In the genomic region with DNA sequence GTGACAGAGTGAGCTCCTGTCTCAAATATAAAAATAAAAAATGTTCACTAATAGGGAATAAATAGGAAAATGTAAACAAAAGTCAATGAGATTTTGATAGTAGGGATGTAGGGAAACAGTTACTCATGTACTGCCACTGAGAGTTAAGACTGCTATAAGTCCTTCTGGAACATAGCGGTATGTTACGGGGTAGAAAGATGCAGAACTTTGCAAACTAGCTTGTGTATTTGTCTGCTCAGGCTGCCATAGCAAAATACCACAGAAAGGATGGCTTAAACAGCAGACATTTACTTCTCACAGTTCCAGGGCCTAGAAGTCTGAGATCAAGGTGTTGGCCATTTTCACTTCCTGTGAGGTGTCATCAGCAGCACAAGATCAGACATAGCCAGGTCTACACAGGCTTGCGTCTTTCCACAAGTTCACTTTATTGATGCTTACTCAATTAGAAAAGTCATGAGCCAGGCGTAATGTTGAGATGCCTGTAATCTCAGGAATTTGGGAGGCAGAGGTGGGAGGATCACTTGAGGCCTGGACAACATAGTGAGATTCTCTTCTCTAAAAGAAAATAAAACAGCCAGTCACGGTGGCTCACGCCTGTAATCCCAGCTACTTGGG, we compare ENCODE assay signal across 19 cellular contexts. TPM values are rescaled to one million over a fixed set of nuclear protein-coding genes. Genes with fewer than 3 reads are reported as not detected.
A peak's percentile ranks its signal among the peaks of the same experiment; 100 is the strongest.
DNase-seq lines count a peak whose midpoint lies in the region; ATAC-seq, FAIRE-seq and TF ChIP-seq lines count a peak whose summit lies in the region.
"Had no signal": no experiment of that assay in that cellular context is flagged by ENCODE, and none has a peak within 500 bp of the region (broad histone marks: within the 10 kb centered on the region; RNA-seq: fewer than 3 reads in every experiment).

No MANE protein-coding gene starts in this region.

- no peak for TF ChIP-seq CTCF in RWPE1 (conservative IDR thresholded peaks at IDR 0.05; ENCODE audit: low read depth)
- no peak for TF ChIP-seq CTCF in bronchial epithelial cell (IDR thresholded peaks at IDR 0.05; ENCODE audit: insufficient read depth, low read length, severe bottlenecking)

- peak overlapping the region; percentile 54 for H3K27ac Mint-ChIP-seq in activated T-cell treated with anti-CD3 and anti-CD28 coated beads, Interleukin-2, amount 50 U/mL, for 72 hours
- H3K27ac Mint-ChIP-seq: CD4-positive, alpha-beta memory T cell had no signal

- peak in 1 of 2 donors; percentile 39 for ATAC-seq in activated T-cell treated with anti-CD3 and anti-CD28 coated beads, Interleukin-2, amount 50 U/mL, for 72 hours (replicated peaks in 1 of 2)
- ATAC-seq in HG02884 (IDR thresholded peaks at IDR 0.05; ENCODE audit: unreplicated experiment) (no peak), HG03457 (IDR thresholded peaks at IDR 0.05; ENCODE audit: unreplicated experiment) (no peak)

- FAIRE-seq in bronchial epithelial cell (lab: Jason Lieb, UNC) (no peak), urothelium cell line (lab: Jason Lieb, UNC) (peak; percentile 42)
- FAIRE-seq: H1 had no signal

- CTCF ChIA-PET in RWPE1 (lab: Yijun Ruan, JAX): no interaction called here

- no peaks in the 10 kb centered on the region for H3K27me3 ChIP-seq in bronchial epithelial cell (ENCODE audit: control insufficient read depth, insufficient read depth, low read length)
- H3K27me3 ChIP-seq: BLaER1 had no signal

- H3K9me3 Mint-ChIP-seq in activated T-cell treated with anti-CD3 and anti-CD28 coated beads, Interleukin-2, amount 50 U/mL, for 72 hours: no peaks in the 10 kb centered on the region
- H3K9me3 Mint-ChIP-seq: CD4-positive, alpha-beta memory T cell had no signal

- H3K4me3 ChIP-seq in bronchial epithelial cell (ENCODE audit: low read depth, low read length): no peak overlapping the region
- H3K4me3 ChIP-seq: BLaER1 had no signal

- DNase-seq in activated T-cell treated with anti-CD3 and anti-CD28 coated beads, Interleukin-2, amount 50 U/mL, for 72 hours: no peak
- DNase-seq in activated T-cell treated with anti-CD3 and anti-CD28 coated beads for 4 hours: no peak
- DNase-seq in RWPE1 (ENCODE audit: low spot score): no peak
- DNase-seq in bronchial epithelial cell (ENCODE audit: low read depth): peak; percentile 83
- no peak for DNase-seq in urothelium cell line (ENCODE audit: low spot score)
- DNase-seq: CD4-positive, alpha-beta memory T cell; DMS153; GF-D8; KBM-7; NCI-H1417; NCI-H187; NCI-H2107; NCI-H510A treated with DMSO at 0.1 percent for 48 hours; NCI-H774; SIG-M5 had no signal

- H3K27me3 Mint-ChIP-seq in activated T-cell treated with anti-CD3 and anti-CD28 coated beads, Interleukin-2, amount 50 U/mL, for 72 hours (ENCODE audit: low read depth): no peaks in the 10 kb centered on the region

- H3K4me1 Mint-ChIP-seq in activated T-cell treated with anti-CD3 and anti-CD28 coated beads, Interleukin-2, amount 50 U/mL, for 72 hours (ENCODE audit: low read depth): peaks cover 26% of the 10 kb centered on the region

- POLR2A ChIA-PET in RWPE1 (lab: Yijun Ruan, JAX; ENCODE audit: low non-redundant PET): no interaction called here

- H3K36me3 Mint-ChIP-seq in activated T-cell treated with anti-CD3 and anti-CD28 coated beads, Interleukin-2, amount 50 U/mL, for 72 hours (ENCODE audit: insufficient read depth in 2 of 2): peaks cover 0 to 1% of the 10 kb centered on the region in 2 donors
- H3K36me3 Mint-ChIP-seq: CD4-positive, alpha-beta memory T cell had no signal

- H3K36me3 ChIP-seq in bronchial epithelial cell (ENCODE audit: control insufficient read depth, insufficient read depth, low read length): no peaks in the 10 kb centered on the region
- H3K36me3 ChIP-seq: BLaER1 had no signal

- H3K27ac ChIP-seq in RWPE1: peak overlapping the region; percentile 82
- H3K27ac ChIP-seq: BLaER1 had no signal

- H3K4me3 Mint-ChIP-seq in activated T-cell treated with anti-CD3 and anti-CD28 coated beads, Interleukin-2, amount 50 U/mL, for 72 hours: no peak overlapping the region
- H3K4me3 Mint-ChIP-seq: CD4-positive, alpha-beta memory T cell had no signal

RNA-seq across cellular contexts. Expression of gene TXNDC2, which starts 8.8 kb away (rescaled TPM):
- total RNA-seq in activated T-cell treated with anti-CD3 and anti-CD28 coated beads, Interleukin-2, amount 50 U/mL, for 72 hours: not detected
- under 0.01 TPM in 1 of 2 replicates, not detected in the other for total RNA-seq in bronchial epithelial cell
- total RNA-seq: CD4-positive, alpha-beta memory T cell had no signal

RNA-seq across cellular contexts. Expression of gene VAPA, which starts 19.3 kb away (rescaled TPM):
- 100 to 1,000 TPM; 197 to 209 TPM for total RNA-seq in activated T-cell treated with anti-CD3 and anti-CD28 coated beads, Interleukin-2, amount 50 U/mL, for 72 hours
- total RNA-seq in bronchial epithelial cell: 270 and 356 TPM in 2 replicates
